ENCODE assay signal across 27 cellular contexts in the genomic region with DNA sequence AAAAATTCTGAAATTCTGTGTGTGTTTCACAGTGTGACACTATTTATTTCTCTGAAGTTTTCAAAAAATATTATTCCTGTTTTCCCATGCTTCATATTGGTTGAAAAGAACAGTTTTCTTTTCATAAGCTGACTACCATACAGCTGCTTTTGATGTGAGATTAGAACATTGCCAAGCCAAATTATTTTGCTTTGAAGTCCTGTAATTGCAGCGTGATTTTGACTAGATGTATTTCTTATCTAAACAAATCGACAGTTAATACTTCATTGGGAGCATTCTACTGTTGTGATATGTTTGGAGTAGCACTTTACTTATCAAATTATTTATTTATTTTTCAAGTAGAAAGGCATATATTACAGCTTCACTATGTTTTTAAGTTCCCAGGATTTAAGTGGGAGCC.
"Had no signal": no experiment of that assay in that cellular context is flagged by ENCODE, and none has a peak within 500 bp of the region (broad histone marks: within the 10 kb centered on the region; RNA-seq: fewer than 3 reads in every experiment).

No MANE protein-coding gene starts in this region.

- H3K27me3 ChIP-seq: brain microvascular endothelial cell, esophagus muscularis mucosa, gastrocnemius medialis, heart left ventricle had no signal

- H3K4me3 ChIP-seq: esophagus muscularis mucosa, gastrocnemius medialis, heart left ventricle had no signal

- H3K9me3 ChIP-seq: esophagus muscularis mucosa, gastrocnemius medialis, heart left ventricle had no signal

- DNase-seq: activated CD4-positive, alpha-beta memory T cell treated with anti-CD3 and anti-CD28 coated beads, Interleukin-2, amount 10 ng/mL, durations not matched to agents 7 days and 5 days; activated CD4-positive, alpha-beta T cell treated with anti-CD3 and anti-CD28 coated beads for 36 hours; activated CD4-positive, alpha-beta T cell treated with anti-CD3 and anti-CD28 coated beads, Interleukin-2, amount 10 ng/mL, durations not matched to agents 24 days and 14 days; activated CD4-positive, alpha-beta T cell treated with anti-CD3 and anti-CD28 coated beads, Interleukin-2, amount 50 U/mL, for 4 hours; activated CD4-positive, CD25-positive, alpha-beta regulatory T cell; activated CD4-positive, CD25-positive, alpha-beta regulatory T cell treated with anti-CD3 and anti-CD28 coated beads, Interleukin-2, amount 50 U/mL, for 72 hours; activated CD8-positive, alpha-beta memory T cell treated with anti-CD3 and anti-CD28 coated beads, Interleukin-2, amount 50 U/mL, for 48 hours; activated gamma-delta T cell; activated naive CD4-positive, alpha-beta T cell; activated naive CD4-positive, alpha-beta T cell treated with anti-CD3 and anti-CD28 coated beads, Interleukin-2, amount 10 ng/mL, durations not matched to agents 7 days and 5 days; activated T-cell treated with anti-CD3 and anti-CD28 coated beads for 4 hours; activated T-cell treated with anti-CD3 and anti-CD28 coated beads, Interleukin-2, amount 50 U/mL, for 24 hours; activated T-cell treated with anti-CD3 and anti-CD28 coated beads, Interleukin-2, amount 50 U/mL, for 72 hours; amniotic stem cell; anterior cingulate cortex; brain microvascular endothelial cell; cortex of kidney; dermis blood vessel endothelial cell; effector CD4-positive, alpha-beta T cell; effector memory CD8-positive, alpha-beta T cell; erythroblast; foreskin keratinocyte; gastrocnemius medialis; glutamatergic neuron; heart left ventricle; T-helper 17 cell had no signal

- H3K36me3 ChIP-seq: brain microvascular endothelial cell, esophagus muscularis mucosa, gastrocnemius medialis, heart left ventricle had no signal

- H3K27ac ChIP-seq: brain microvascular endothelial cell, esophagus muscularis mucosa, foreskin keratinocyte, gastrocnemius medialis, heart left ventricle had no signal

- H3K4me1 ChIP-seq: esophagus muscularis mucosa, foreskin keratinocyte, gastrocnemius medialis had no signal

- ATAC-seq: activated CD4-positive, alpha-beta T cell treated with anti-CD3 and anti-CD28 coated beads for 36 hours; activated T-cell treated with anti-CD3 and anti-CD28 coated beads, Interleukin-2, amount 50 U/mL, for 72 hours; effector memory CD8-positive, alpha-beta T cell; foreskin keratinocyte; gastrocnemius medialis; heart left ventricle; T-helper 17 cell had no signal
